Comparison of ENCODE assay signal across 14 cellular contexts in the genomic region with DNA sequence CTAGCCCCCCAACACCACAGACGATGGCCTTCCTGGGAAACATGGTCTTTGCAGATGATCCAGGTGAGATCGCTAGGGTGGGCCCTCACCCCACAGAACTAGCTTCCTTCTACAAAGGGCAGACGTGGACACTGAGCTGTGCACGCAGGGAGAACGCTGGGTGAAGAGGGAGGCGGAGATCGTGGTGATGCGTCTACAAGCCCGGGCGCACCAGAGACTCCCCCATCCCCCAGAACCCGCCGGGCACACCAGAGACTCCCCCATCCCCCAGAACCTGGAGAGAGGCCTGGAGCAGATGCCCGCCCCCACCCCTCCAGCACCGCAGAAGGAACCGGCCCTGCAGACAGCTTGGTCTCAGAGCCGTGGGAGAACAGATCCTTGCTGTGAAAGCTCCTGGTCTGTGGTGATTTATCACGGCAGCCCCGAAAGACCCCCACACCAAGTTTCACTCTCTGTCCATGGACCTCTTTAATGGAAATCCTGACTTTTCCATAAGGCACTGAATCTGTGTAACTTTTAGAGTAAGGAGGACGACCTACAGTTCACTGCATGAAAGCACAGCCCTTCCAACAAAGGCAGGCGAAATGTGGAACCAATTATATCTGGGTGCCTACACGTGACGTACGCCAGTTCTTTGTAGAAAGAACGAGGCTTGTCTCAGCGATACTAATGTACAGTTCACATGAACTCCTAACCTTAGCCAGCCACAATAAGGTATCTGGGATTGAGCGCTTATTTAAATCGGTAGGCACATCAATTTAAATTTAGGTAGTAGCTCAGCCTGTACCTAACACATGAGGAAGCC.
DNase-seq lines count a peak whose midpoint lies in the region; ATAC-seq and TF ChIP-seq lines count a peak whose summit lies in the region.
"Had no signal": no experiment of that assay in that cellular context is flagged by ENCODE, and none has a peak within 500 bp of the region (broad histone marks: within the 10 kb centered on the region; RNA-seq: fewer than 3 reads in every experiment).

No MANE protein-coding gene starts in this region.

- peaks cover 73% of the 10 kb centered on the region for H3K4me1 Mint-ChIP-seq in CD4-positive, alpha-beta T cell (ENCODE audit: low read depth)
- H3K4me1 Mint-ChIP-seq in central memory CD8-positive, alpha-beta T cell: peaks cover 62% of the 10 kb centered on the region
- H3K4me1 Mint-ChIP-seq in naive thymus-derived CD4-positive, alpha-beta T cell: peaks cover 49 to 84% (median 66%) of the 10 kb centered on the region in 7 donors

- CTCF ChIA-PET in CD4-positive, alpha-beta T cell (lab: Charles Lee): interaction anchor here (0.9 kb wide), 1 partner anchor 107 kb away, joined by 6 read pairs; no protein-coding TSS in a partner anchor
- CTCF ChIA-PET in IMR-90 (lab: Yijun Ruan, JAX): no interaction called here
- CTCF ChIA-PET in naive thymus-derived CD4-positive, alpha-beta T cell (lab: Charles Lee): no interaction called here

- H3K36me3 ChIP-seq in IMR-90 (ENCODE audit: control insufficient read depth, insufficient read depth, low read length): peaks cover 4% of the 10 kb centered on the region; the same call in 1 of the 2 replicates
- H3K36me3 ChIP-seq in naive thymus-derived CD4-positive, alpha-beta T cell (ENCODE audit: control insufficient read depth in 2 of 3, insufficient read depth in 3 of 3, low read length in 3 of 3): peaks cover 0 to 9% (median 4%) of the 10 kb centered on the region in 3 experiments
- H3K36me3 ChIP-seq: cardiac muscle cell, uterus had no signal

- no peak for TF ChIP-seq POLR2A in IMR-90 (IDR thresholded peaks at IDR 0.05; ENCODE audit: low read depth, low read length)

- POLR2A ChIA-PET in CD4-positive, alpha-beta T cell (lab: Charles Lee): no interaction called here
- POLR2A ChIA-PET in IMR-90 (lab: Charles Lee; ENCODE audit: unreplicated experiment): no interaction called here
- POLR2A ChIA-PET in naive thymus-derived CD4-positive, alpha-beta T cell (lab: Charles Lee): interaction anchor here (1.2 kb wide), 1 partner anchor 14 kb away, joined by 3 read pairs; no protein-coding TSS in a partner anchor

- in situ Hi-C loops in IMR-90 (cut with MboI; ENCODE audit: low sequenced_read_pairs): no loop called here

- H3K4ac ChIP-seq in IMR-90 (ENCODE audit: low read depth, low read length): no peak overlapping the region

- ATAC-seq in CD4-positive, alpha-beta T cell (ENCODE audit: poor library complexity): no peak
- ATAC-seq in IMR-90 (ENCODE audit: low read depth): no peak
- ATAC-seq in central memory CD8-positive, alpha-beta T cell (replicated peaks; ENCODE audit: extremely low read depth, poor library complexity, severe bottlenecking): no peak
- no peak for ATAC-seq in naive thymus-derived CD4-positive, alpha-beta T cell
- ATAC-seq in HG02938 (IDR thresholded peaks at IDR 0.05; ENCODE audit: unreplicated experiment): no peak
- ATAC-seq in HG03280 (IDR thresholded peaks at IDR 0.05; ENCODE audit: unreplicated experiment): no peak

- H2AK5ac ChIP-seq in IMR-90 (ENCODE audit: low read depth, low read length): no peak overlapping the region

- no peak overlapping the region for H3K27ac ChIP-seq in CD4-positive, alpha-beta T cell (ENCODE audit: low read depth, low read length)
- H3K27ac ChIP-seq in IMR-90 (ENCODE audit: insufficient read depth, low read length): no peak overlapping the region
- H3K27ac ChIP-seq in naive thymus-derived CD4-positive, alpha-beta T cell (ENCODE audit: low read depth, low read length): peak overlapping the region; percentile 63

- H3K18ac ChIP-seq in IMR-90 (ENCODE audit: low read depth, low read length): no peak overlapping the region

- H3K9ac ChIP-seq in IMR-90 (ENCODE audit: low read depth, low read length): no peak overlapping the region

- no peaks in the 10 kb centered on the region for H3K27me3 Mint-ChIP-seq in CD4-positive, alpha-beta T cell
- no peaks in the 10 kb centered on the region for H3K27me3 Mint-ChIP-seq in central memory CD8-positive, alpha-beta T cell
- H3K27me3 Mint-ChIP-seq in naive thymus-derived CD4-positive, alpha-beta T cell: no peaks in the 10 kb centered on the region

- no peak overlapping the region for H4K91ac ChIP-seq in IMR-90 (ENCODE audit: insufficient read depth, low read depth, low read length)

- no TSS peak for BruUV-seq in IMR-90 (replicated peaks; lab: Mats Ljungman, UMichigan)

- no peak overlapping the region for H4K5ac ChIP-seq in IMR-90 (ENCODE audit: low read depth, low read length)

- H3K56ac ChIP-seq in IMR-90 (ENCODE audit: extremely low read depth, insufficient read depth, low read length): no peak overlapping the region

- peaks cover 32% of the 10 kb centered on the region for H3K36me3 Mint-ChIP-seq in CD4-positive, alpha-beta T cell (ENCODE audit: low read depth)
- peaks cover 11% of the 10 kb centered on the region for H3K36me3 Mint-ChIP-seq in central memory CD8-positive, alpha-beta T cell (ENCODE audit: insufficient read depth)
- H3K36me3 Mint-ChIP-seq in naive thymus-derived CD4-positive, alpha-beta T cell: no peaks in the 10 kb centered on the region

- peaks cover 0 to 81% of the 10 kb centered on the region in 2 experiments; a peak in 3 of 4 replicates for H3K79me1 ChIP-seq in IMR-90 (ENCODE audit: low read depth in 1 of 2, low read length in 2 of 2)

- H4K20me1 ChIP-seq in IMR-90 (ENCODE audit: insufficient read depth, low read length): peaks cover 94% of the 10 kb centered on the region

- dilution Hi-C loops in IMR-90 (cut with HindIII; ENCODE audit: low sequenced_read_pairs, unreplicated experiment): no loop called here

- H3K27ac Mint-ChIP-seq in CD4-positive, alpha-beta T cell: peak overlapping the region; percentile 95
- H3K27ac Mint-ChIP-seq in central memory CD8-positive, alpha-beta T cell (ENCODE audit: low read depth): peak overlapping the region; percentile 78
- peak overlapping the region; percentile 26 to 97 (median 84) for H3K27ac Mint-ChIP-seq in naive thymus-derived CD4-positive, alpha-beta T cell

- H4K8ac ChIP-seq in IMR-90 (ENCODE audit: low read depth in 2 of 2, low read length in 2 of 2): no peak overlapping the region

- no peak overlapping the region for H2BK5ac ChIP-seq in IMR-90 (ENCODE audit: low read depth, low read length, poor library complexity, severe bottlenecking)

- H3K9me3 Mint-ChIP-seq in CD4-positive, alpha-beta T cell: no peaks in the 10 kb centered on the region
- no peaks in the 10 kb centered on the region for H3K9me3 Mint-ChIP-seq in central memory CD8-positive, alpha-beta T cell
- peaks cover 0 to 1% (median 0%) of the 10 kb centered on the region in 11 donors for H3K9me3 Mint-ChIP-seq in naive thymus-derived CD4-positive, alpha-beta T cell

- H3K9me1 ChIP-seq in IMR-90 (ENCODE audit: insufficient read depth, low read length): peaks cover 52% of the 10 kb centered on the region

- 0 out of 2 replicates have a peak overlapping the region, but pooled peaks have one; percentile 75 for H3K23ac ChIP-seq in IMR-90 (ENCODE audit: low read depth, low read length)

- H3K9me3 ChIP-seq in CD4-positive, alpha-beta T cell (ENCODE audit: control insufficient read depth, low read length): no peaks in the 10 kb centered on the region
- H3K9me3 ChIP-seq in IMR-90 (ENCODE audit: control insufficient read depth, insufficient read depth, low read length): no peaks in the 10 kb centered on the region
- H3K9me3 ChIP-seq in naive thymus-derived CD4-positive, alpha-beta T cell (ENCODE audit: control insufficient read depth in 2 of 3, low read length in 3 of 3): no peaks in the 10 kb centered on the region
- H3K9me3 ChIP-seq: uterus had no signal

- no peak overlapping the region for H2BK15ac ChIP-seq in IMR-90 (ENCODE audit: low read depth, low read length)

- no peaks in the 10 kb centered on the region for H3K27me3 ChIP-seq in CD4-positive, alpha-beta T cell (ENCODE audit: control insufficient read depth, insufficient read depth, low read length)
- no peaks in the 10 kb centered on the region for H3K27me3 ChIP-seq in IMR-90 (ENCODE audit: control insufficient read depth, insufficient read depth, low read length)
- H3K27me3 ChIP-seq in naive thymus-derived CD4-positive, alpha-beta T cell (ENCODE audit: control insufficient read depth in 2 of 2, insufficient read depth in 2 of 2, low read length in 2 of 2): no peaks in the 10 kb centered on the region
- H3K27me3 ChIP-seq: cardiac muscle cell, uterus had no signal

- no peak overlapping the region for H2AK9ac ChIP-seq in IMR-90 (replicated peaks; ENCODE audit: low read depth, low read length, poor library complexity)

- no peak for TF ChIP-seq CTCF in CD4-positive, alpha-beta T cell (IDR thresholded peaks at IDR 0.05)
- no peak for TF ChIP-seq CTCF in IMR-90 (conservative IDR thresholded peaks at IDR 0.05; ENCODE audit: low read depth, low read length)

- TF ChIP-seq RAD21 in IMR-90 (IDR thresholded peaks at IDR 0.05; ENCODE audit: low read length): no peak

- no peak for DNase-seq in CD4-positive, alpha-beta T cell
- DNase-seq in IMR-90 (no peak), NCI-H1417 (lab: John Stamatoyannopoulos, UW) (no peak), SKM-1 (lab: John Stamatoyannopoulos, UW; ENCODE audit: unreplicated experiment) (no peak)
- no peak for DNase-seq in central memory CD8-positive, alpha-beta T cell (ENCODE audit: low spot score in 2 of 2)
- no peak for DNase-seq in naive thymus-derived CD4-positive, alpha-beta T cell
- DNase-seq: foreskin melanocyte, NCI-H1092, NCI-H774, retina, uterus had no signal

- H3K4me1 ChIP-seq in IMR-90 (ENCODE audit: control insufficient read depth, insufficient read depth, low read length): peaks cover 17% of the 10 kb centered on the region; the same call in 1 of the 2 replicates
- H3K4me1 ChIP-seq in naive thymus-derived CD4-positive, alpha-beta T cell (ENCODE audit: control insufficient read depth in 2 of 2, insufficient read depth in 2 of 2, low read length in 2 of 2): peaks cover 51 to 59% of the 10 kb centered on the region in 2 donors
- H3K4me1 ChIP-seq: uterus had no signal

- H2AFZ ChIP-seq in IMR-90 (replicated peaks; ENCODE audit: low read length, poor library complexity): no peak overlapping the region

- H3K14ac ChIP-seq in IMR-90 (replicated peaks; ENCODE audit: low read depth, low read length): no peak overlapping the region

- no peak overlapping the region for H2BK120ac ChIP-seq in IMR-90 (ENCODE audit: low read depth, low read length)

- no peak overlapping the region for H3K4me2 ChIP-seq in IMR-90 (ENCODE audit: low read depth, low read length)

- WGBS in IMR-90 (ENCODE audit: extremely low coverage in 2 of 2, insufficient read length in 1 of 2), 2 experiments: 100% methylated on average over 2 of the region's 27 CpGs; no CpG with 5 or more reads in 1 of the 2 experiments

- no peak overlapping the region for H2BK20ac ChIP-seq in IMR-90 (ENCODE audit: low read depth, low read length)

- H3K4me3 Mint-ChIP-seq in CD4-positive, alpha-beta T cell: peak overlapping the region; percentile 43
- H3K4me3 Mint-ChIP-seq in central memory CD8-positive, alpha-beta T cell: peak overlapping the region; percentile 43
- H3K4me3 Mint-ChIP-seq in naive thymus-derived CD4-positive, alpha-beta T cell: peak overlapping the region in 7 of 10 donors; percentile 9 to 80 (median 29)

- no peak overlapping the region for H3K4me3 ChIP-seq in IMR-90 (ENCODE audit: insufficient read depth, low read depth, low read length)
- no peak overlapping the region for H3K4me3 ChIP-seq in naive thymus-derived CD4-positive, alpha-beta T cell (ENCODE audit: low read length)
- H3K4me3 ChIP-seq: cardiac muscle cell, uterus had no signal

- intact Hi-C loops in CD4-positive, alpha-beta T cell (cut with DNase I, micrococcal nuclease): no loop called here
- intact Hi-C loops in IMR-90 (cut with micrococcal nuclease): no loop called here
- intact Hi-C loops in naive thymus-derived CD4-positive, alpha-beta T cell (cut with micrococcal nuclease): no loop called here
